ENCODE assay signal across 8 cellular contexts in the genomic region with DNA sequence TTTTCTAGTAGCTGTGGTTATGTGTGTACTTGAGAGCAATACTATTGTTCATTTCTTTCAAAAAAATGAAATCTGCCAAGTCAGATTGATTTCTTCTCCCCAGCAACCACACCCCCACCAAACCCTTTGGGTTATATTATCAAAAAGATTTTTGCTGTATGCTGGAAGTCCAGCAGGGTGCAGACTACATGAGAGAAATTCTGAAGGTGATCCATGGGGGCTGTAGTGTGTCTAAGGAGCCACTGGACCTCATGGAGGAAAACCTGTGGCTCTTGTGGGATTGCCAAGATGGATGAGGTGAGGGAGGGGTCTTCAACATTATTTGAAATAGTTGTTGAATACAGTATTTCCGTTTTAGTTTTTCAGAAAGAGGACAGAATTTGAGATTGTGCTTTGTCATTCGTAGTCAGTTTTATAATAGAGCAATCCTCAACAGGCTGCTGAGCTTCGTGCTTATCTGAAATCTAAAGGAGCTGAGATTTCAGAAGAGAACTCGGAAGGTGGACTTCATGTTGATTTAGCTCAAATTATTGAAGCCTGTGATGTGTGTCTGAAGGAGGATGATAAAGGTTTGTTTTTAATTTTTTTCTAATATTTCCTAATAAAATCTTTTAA. TPM values are rescaled to one million over a fixed set of nuclear protein-coding genes. Genes with fewer than 3 reads are reported as not detected.
DNase-seq lines count a peak whose midpoint lies in the region; ATAC-seq and TF ChIP-seq lines count a peak whose summit lies in the region.

No MANE protein-coding gene starts in this region.

- peaks cover 82% of the 10 kb centered on the region for H3K36me3 Mint-ChIP-seq in activated T-helper 17 cell treated with anti-CD3 and anti-CD28 coated beads, Interleukin-2, amount 50 U/mL, for 72 hours (ENCODE audit: low read depth)
- H3K36me3 Mint-ChIP-seq in mesothelial cell of epicardium = peaks cover 19% of the 10 kb centered on the region

- no peak for ATAC-seq in activated T-helper 17 cell treated with anti-CD3 and anti-CD28 coated beads, Interleukin-2, amount 50 U/mL, for 72 hours (replicated peaks)
- ATAC-seq in GM21515 (IDR thresholded peaks at IDR 0.05; ENCODE audit: unreplicated experiment) (no peak), GM18861 (IDR thresholded peaks at IDR 0.05; ENCODE audit: unreplicated experiment) (no peak)

- peak overlapping the region; percentile 66 for H3K27ac Mint-ChIP-seq in activated T-helper 17 cell treated with anti-CD3 and anti-CD28 coated beads, Interleukin-2, amount 50 U/mL, for 72 hours
- H3K27ac Mint-ChIP-seq in mesothelial cell of epicardium = peak overlapping the region; percentile 82

- H3K4me1 Mint-ChIP-seq in activated T-helper 17 cell treated with anti-CD3 and anti-CD28 coated beads, Interleukin-2, amount 50 U/mL, for 72 hours = peaks cover 23% of the 10 kb centered on the region
- peaks cover 31% of the 10 kb centered on the region for H3K4me1 Mint-ChIP-seq in mesothelial cell of epicardium

- TF ChIP-seq CTCF in mesothelial cell of epicardium (IDR thresholded peaks at IDR 0.05; ENCODE audit: unreplicated experiment) = no peak

- H3K4me3 Mint-ChIP-seq in activated T-helper 17 cell treated with anti-CD3 and anti-CD28 coated beads, Interleukin-2, amount 50 U/mL, for 72 hours = peak overlapping the region; percentile 98
- peak overlapping the region; percentile 89 for H3K4me3 Mint-ChIP-seq in mesothelial cell of epicardium

- no peaks in the 10 kb centered on the region for H3K27me3 Mint-ChIP-seq in activated T-helper 17 cell treated with anti-CD3 and anti-CD28 coated beads, Interleukin-2, amount 50 U/mL, for 72 hours
- no peaks in the 10 kb centered on the region for H3K27me3 Mint-ChIP-seq in mesothelial cell of epicardium (ENCODE audit: low read depth)

- H3K9me3 Mint-ChIP-seq in activated T-helper 17 cell treated with anti-CD3 and anti-CD28 coated beads, Interleukin-2, amount 50 U/mL, for 72 hours = no peaks in the 10 kb centered on the region
- no peaks in the 10 kb centered on the region for H3K9me3 Mint-ChIP-seq in mesothelial cell of epicardium

- DNase-seq in DMS53 (lab: John Stamatoyannopoulos, UW) = peak; percentile 25
- no peak for DNase-seq in DMS53 treated with DMSO at 0.1 percent for 48 hours (lab: John Stamatoyannopoulos, UW; ENCODE audit: unreplicated experiment)
- DNase-seq in HT-29 (ENCODE audit: low spot score) = peak; percentile 59
- no peak for DNase-seq in mesothelial cell of epicardium (ENCODE audit: low spot score in 2 of 2, unreplicated experiment in 2 of 2)
- no peak for DNase-seq in C1 segment of cervical spinal cord (lab: John Stamatoyannopoulos, UW)

RNA-seq across cellular contexts. Expression of a gene that starts 3.1 kb away (rescaled TPM):
- 305 and 325 TPM in 2 replicates for total RNA-seq in HT-29 (2014; rRNA removed; shearing (Covaris generic))
- total RNA-seq in activated T-helper 17 cell treated with anti-CD3 and anti-CD28 coated beads, Interleukin-2, amount 50 U/mL, for 72 hours = 100 to 1,000 TPM; 250 to 349 TPM
- total RNA-seq in mesothelial cell of epicardium = 440 to 458 TPM (median 454 TPM) in 3 replicates

Comparison
In these comparisons a context has a peak if more than half of its experiments do, and no peak if none do; other contexts are left out.
1. DNase-seq: peak in DMS53 (single experiment) and HT-29 (single experiment); none in DMS53 treated with DMSO at 0.1 percent for 48 hours (single experiment), mesothelial cell of epicardium (0 of 2) and C1 segment of cervical spinal cord (0 of 14).